In genomic region chr11:130428692-130429681, GRCh38 we compare ENCODE assay signal across 2 cellular contexts.
TF ChIP-seq lines count a peak whose summit lies in the region.

No MANE protein-coding gene starts in this region.

TF ChIP-seq in IMR-90, 13 proteins besides CTCF, POLR2A, EP300 and RAD21:
- TF ChIP-seq USF2 (IDR thresholded peaks at IDR 0.05; ENCODE audit: low read depth, low read length) (no peak), SMC3 (IDR thresholded peaks at IDR 0.05; ENCODE audit: low read depth, low read length) (no peak), RCOR1 (IDR thresholded peaks at IDR 0.05; ENCODE audit: insufficient replicate concordance, low read length) (no peak)

TF ChIP-seq in neural cell, 6 proteins besides CTCF, POLR2A, EP300 and RAD21:
- TF ChIP-seq REST (IDR thresholded peaks at IDR 0.05; ENCODE audit: borderline replicate concordance) (no peak), MXI1 (conservative IDR thresholded peaks at IDR 0.05; ENCODE audit: poor library complexity, severe bottlenecking) (no peak), TAF1 (IDR thresholded peaks at IDR 0.05; ENCODE audit: low read depth) (no peak), POLR2AphosphoS5 (IDR thresholded peaks at IDR 0.05) (no peak), SMC3 (conservative IDR thresholded peaks at IDR 0.05; ENCODE audit: poor library complexity) (no peak), EZH2 (IDR thresholded peaks at IDR 0.05; ENCODE audit: borderline replicate concordance, insufficient read depth, low read length, poor library complexity, severe bottlenecking) (no peak)
